ENCODE assay signal across 8 cellular contexts in genomic region chr6:149925974-149926777, GRCh38. TPM values are rescaled to one million over a fixed set of nuclear protein-coding genes. Genes with fewer than 3 reads are reported as not detected.
DNase-seq lines count a peak whose midpoint lies in the region; ATAC-seq and TF ChIP-seq lines count a peak whose summit lies in the region.

No MANE protein-coding gene starts in this region.

- peak overlapping the region; percentile 96 for H3K4me2 ChIP-seq in hepatocyte

- H3K4me3 Mint-ChIP-seq in T-helper 17 cell: peak overlapping the region; percentile 19

- H4K20me1 ChIP-seq in hepatocyte (ENCODE audit: insufficient read depth, poor library complexity, severe bottlenecking): no peaks in the 10 kb centered on the region

- H2AFZ ChIP-seq in hepatocyte: peak overlapping the region; percentile 87

- no peak overlapping the region for H3K27ac Mint-ChIP-seq in T-helper 17 cell

- DNase-seq in activated gamma-delta T cell treated with Interleukin-2 at 50 U/mL for 16 hours: peak; percentile 61
- no peak for DNase-seq in activated gamma-delta T cell (lab: John Stamatoyannopoulos, UW)
- peak; percentile 76 for DNase-seq in NCI-H1092 (lab: John Stamatoyannopoulos, UW)
- peak; percentile 52 to 70 (median 55) for DNase-seq in T-helper 17 cell
- peak in 53 of 58 donors; percentile 3 to 82 (median 51) for DNase-seq in anterior cingulate cortex (lab: John Stamatoyannopoulos, UW)
- DNase-seq in hepatocyte (ENCODE audit: low spot score): peak; percentile 92
- peak; percentile 85 for DNase-seq in retina

- H3K79me2 ChIP-seq in hepatocyte: no peaks in the 10 kb centered on the region

- H3K9me3 ChIP-seq in T-helper 17 cell (ENCODE audit: control insufficient read depth, low read length, poor library complexity, severe bottlenecking) (no peaks in the 10 kb centered on the region), hepatocyte (ENCODE audit: low read depth) (no peaks in the 10 kb centered on the region)

- H3K9me2 ChIP-seq in hepatocyte (replicated peaks; ENCODE audit: insufficient read depth): no peaks in the 10 kb centered on the region

- peak; percentile 66 for ATAC-seq in T-helper 17 cell
- ATAC-seq in HG02840 (IDR thresholded peaks at IDR 0.05; ENCODE audit: low FRiP score, unreplicated experiment): no peak

- no peaks in the 10 kb centered on the region for H3K36me3 ChIP-seq in hepatocyte (replicated peaks; ENCODE audit: insufficient read depth, low read depth)

- peak overlapping the region; percentile 49 for H3K4me3 ChIP-seq in hepatocyte

- H3K36me3 Mint-ChIP-seq in T-helper 17 cell (ENCODE audit: low read depth): peaks cover 13% of the 10 kb centered on the region

- peak; percentile 94 for TF ChIP-seq CTCF in hepatocyte (IDR thresholded peaks at IDR 0.05; ENCODE audit: poor library complexity)

- no peak overlapping the region for H3K27ac ChIP-seq in hepatocyte

- WGBS in hepatocyte (ENCODE audit: low lambda C conversion rate, missing lambda C conversion rate): 6% methylated on average over 24 of the region's 31 CpGs

- peaks cover 59% of the 10 kb centered on the region for H3K27me3 ChIP-seq in hepatocyte

- peaks cover 93% of the 10 kb centered on the region for H3K27me3 Mint-ChIP-seq in T-helper 17 cell

- H3K4me1 ChIP-seq in hepatocyte (ENCODE audit: insufficient read depth): peaks cover 6% of the 10 kb centered on the region

- peaks cover 29% of the 10 kb centered on the region for H3K4me1 Mint-ChIP-seq in T-helper 17 cell

RNA-seq across cellular contexts. Expression of gene RAET1G, which starts 3.3 kb away (rescaled TPM):
- not detected for total RNA-seq in T-helper 17 cell
- 1.5 TPM in 1 of 2 replicates, not detected in the other for total RNA-seq in hepatocyte
- 0.31 and 4.0 TPM in 2 replicates for polyA plus RNA-seq in hepatocyte

RNA-seq across cellular contexts. Expression of gene ULBP2, which starts 15.6 kb away (rescaled TPM):
- total RNA-seq in T-helper 17 cell (1 to 10 TPM; 2.8 to 3.7 TPM), hepatocyte (0.10 and 1.1 TPM in 2 replicates)
- 0.15 and 1.9 TPM in 2 replicates for polyA plus RNA-seq in hepatocyte

RNA-seq across cellular contexts. Expression of gene RAET1E, which starts 28.3 kb away (rescaled TPM):
- total RNA-seq in T-helper 17 cell (under 1 TPM in 1 of 2 donors, not detected in 1; 0.55 TPM), hepatocyte (0.28 TPM in 1 of 2 replicates, not detected in the other)
- 0.44 TPM in 1 of 2 replicates, not detected in the other for polyA plus RNA-seq in hepatocyte

RNA-seq across cellular contexts. Expression of gene ULBP1, which starts 37.6 kb away (rescaled TPM):
- under 1 TPM in 1 of 2 donors, not detected in 1; 0.20 TPM for total RNA-seq in T-helper 17 cell
- total RNA-seq in hepatocyte: 0.27 and 0.28 TPM in 2 replicates
- polyA plus RNA-seq in hepatocyte: 0.27 TPM in 1 of 2 replicates, not detected in the other
